10 cellular contexts compared by ENCODE assay signal in genomic region chr17:47686661-47687327, GRCh38. TPM values are rescaled to one million over a fixed set of nuclear protein-coding genes. Genes with fewer than 3 reads are reported as not detected.
DNase-seq lines count a peak whose midpoint lies in the region; TF ChIP-seq lines count a peak whose summit lies in the region.
"Had no signal": no experiment of that assay in that cellular context is flagged by ENCODE, and none has a peak within 500 bp of the region (broad histone marks: within the 10 kb centered on the region; RNA-seq: fewer than 3 reads in every experiment).

No MANE protein-coding gene starts in this region.

- H3K36me3 ChIP-seq in mammary epithelial cell (ENCODE audit: insufficient read depth, low read length) (peaks cover 23% of the 10 kb centered on the region), subcutaneous abdominal adipose tissue (ENCODE audit: control insufficient read depth in 5 of 5, insufficient read depth in 5 of 5, low read length in 5 of 5) (peaks cover 4 to 31% (median 12%) of the 10 kb centered on the region in 5 donors)

- H3K9me3 Mint-ChIP-seq in MCF 10A (ENCODE audit: unreplicated experiment) (no peaks in the 10 kb centered on the region), immature natural killer cell (no peaks in the 10 kb centered on the region)

- in situ Hi-C loops in mammary epithelial cell (cut with MboI; ENCODE audit: low sequenced_read_pairs in 2 of 2) (loop anchor here in 1 of 2 donors (25.0 kb wide), 1 partner anchor 99 kb away; no protein-coding TSS in a partner anchor), KBM-7 (cut with MboI; ENCODE audit: low pct_unique_long_range_greater_than_20kb, low sequenced_read_pairs) (no loop called here)

- H3K4me3 Mint-ChIP-seq in MCF 10A (ENCODE audit: unreplicated experiment), result no peak overlapping the region
- no peak overlapping the region for H3K4me3 Mint-ChIP-seq in immature natural killer cell

- no peak overlapping the region for H3K4me2 ChIP-seq in mammary epithelial cell (ENCODE audit: insufficient read depth, low read depth, low read length)

- H3K79me2 ChIP-seq in mammary epithelial cell (ENCODE audit: insufficient read depth, low read length), result peaks cover 1% of the 10 kb centered on the region

- H3K36me3 Mint-ChIP-seq in MCF 10A (ENCODE audit: insufficient read depth, unreplicated experiment) (peaks cover 43% of the 10 kb centered on the region), immature natural killer cell (peaks cover 15 to 28% (median 19%) of the 10 kb centered on the region in 3 donors)

- WGBS in mammary epithelial cell (ENCODE audit: low coverage, missing lambda C conversion rate), result 96% methylated on average over 7 of the region's 7 CpGs

- H3K9ac ChIP-seq in mammary epithelial cell (ENCODE audit: insufficient read depth, low read length), result no peak overlapping the region
- no peak overlapping the region for H3K9ac ChIP-seq in subcutaneous abdominal adipose tissue (ENCODE audit: low read length in 5 of 5)

- H3K27ac ChIP-seq in mammary epithelial cell (ENCODE audit: insufficient read depth, low read depth, low read length), result peak overlapping the region; percentile 3
- H3K27ac ChIP-seq in VCaP, result peak overlapping the region; percentile 1; the same call in 1 of the 2 replicates
- peak overlapping the region; percentile 65 for H3K27ac ChIP-seq in subcutaneous abdominal adipose tissue (ENCODE audit: low read depth, low read length)

- H2AFZ ChIP-seq in mammary epithelial cell (ENCODE audit: low read depth, low read length), result no peak overlapping the region

- H3K27me3 ChIP-seq in mammary epithelial cell (ENCODE audit: insufficient read depth, low read length), result no peaks in the 10 kb centered on the region
- no peaks in the 10 kb centered on the region for H3K27me3 ChIP-seq in subcutaneous abdominal adipose tissue (ENCODE audit: control insufficient read depth in 5 of 5, insufficient read depth in 4 of 5, low read length in 5 of 5)

- no peak for DNase-seq in mammary epithelial cell
- no peak for DNase-seq in MCF 10A (ENCODE audit: unreplicated experiment)
- no peak for DNase-seq in immature natural killer cell
- no peak for DNase-seq in central memory CD4-positive, alpha-beta T cell
- DNase-seq in KBM-7, result no peak
- no peak for DNase-seq in epidermal melanocyte (ENCODE audit: insufficient read length, low spot score)

- H3K27ac Mint-ChIP-seq in MCF 10A (ENCODE audit: low read depth, unreplicated experiment) (no peak overlapping the region), immature natural killer cell (peak overlapping the region in 4 of 6 donors; percentile 28 to 73 (median 68))

- no peaks in the 10 kb centered on the region for H3K9me3 ChIP-seq in mammary epithelial cell (replicated peaks; ENCODE audit: insufficient read depth, low read length)
- H3K9me3 ChIP-seq in subcutaneous abdominal adipose tissue (ENCODE audit: control insufficient read depth in 5 of 5, low read length in 5 of 5), result no peaks in the 10 kb centered on the region

- H3K4me1 Mint-ChIP-seq in MCF 10A (ENCODE audit: insufficient read depth, unreplicated experiment) (peaks cover 15% of the 10 kb centered on the region), immature natural killer cell (peaks cover under 1 to 2% of the 10 kb centered on the region in 2 donors)

- no TSS peak for BruUV-seq in mammary epithelial cell (replicated peaks; lab: Mats Ljungman, UMichigan)
- BruUV-seq in MCF 10A (replicated peaks; lab: Mats Ljungman, UMichigan), result no TSS peak

- no peaks in the 10 kb centered on the region for H3K4me1 ChIP-seq in mammary epithelial cell (ENCODE audit: insufficient read depth, low read length)
- H3K4me1 ChIP-seq in subcutaneous abdominal adipose tissue (ENCODE audit: control insufficient read depth in 5 of 5, insufficient read depth in 5 of 5, low read length in 5 of 5), result peaks cover 0 to 32% (median 17%) of the 10 kb centered on the region in 5 donors

- POLR2A ChIA-PET in MCF 10A (lab: Yijun Ruan, JAX), result interaction anchor here (0.6 to 1.4 kb wide), 4 partner anchors 10 to 83 kb away, joined by 3 to 4 read pairs (median 3); no protein-coding TSS in a partner anchor

- H3K4me3 ChIP-seq in mammary epithelial cell (replicated peaks in 1 of 3; ENCODE audit: insufficient read depth in 1 of 3, low read depth in 2 of 3, low read length in 3 of 3) (no peak overlapping the region), subcutaneous abdominal adipose tissue (ENCODE audit: low read depth in 1 of 5, low read length in 5 of 5) (no peak overlapping the region)

- intact Hi-C loops in mammary epithelial cell (cut with micrococcal nuclease) (no loop called here), MCF 10A (cut with micrococcal nuclease) (no loop called here)

- CTCF ChIA-PET in mammary epithelial cell (lab: Charles Lee; ENCODE audit: low non-redundant PET) (interaction anchor here (0.5 kb wide), 1 partner anchor 11 kb away, joined by 3 read pairs; no protein-coding TSS in a partner anchor), MCF 10A (lab: Yijun Ruan, JAX) (interaction anchor here (1.1 kb wide), 1 partner anchor 17 kb away, joined by 5 read pairs; no protein-coding TSS in a partner anchor)

- dilution Hi-C loops in mammary epithelial cell (cut with HindIII; ENCODE audit: low sequenced_read_pairs), result no loop called here

- no peak for TF ChIP-seq CTCF in mammary epithelial cell (conservative IDR thresholded peaks at IDR 0.05 in 1 of 2, IDR thresholded peaks at IDR 0.05 in 1 of 2; ENCODE audit: extremely low read depth in 1 of 2, insufficient read depth in 1 of 2, low read depth in 1 of 2, low read length in 2 of 2)
- TF ChIP-seq CTCF in MCF 10A (IDR thresholded peaks at IDR 0.05; ENCODE audit: unreplicated experiment), result no peak
- no peak for TF ChIP-seq CTCF in VCaP (conservative IDR thresholded peaks at IDR 0.05)

- no peaks in the 10 kb centered on the region for H4K20me1 ChIP-seq in mammary epithelial cell (ENCODE audit: insufficient read depth, low read length)

- H3K27me3 Mint-ChIP-seq in MCF 10A (ENCODE audit: insufficient read depth, unreplicated experiment), result peaks cover 5% of the 10 kb centered on the region
- peaks cover 0 to 2% (median 1%) of the 10 kb centered on the region in 3 donors for H3K27me3 Mint-ChIP-seq in immature natural killer cell (ENCODE audit: low read depth in 3 of 3)

RNA-seq across cellular contexts. Expression of gene TBKBP1, which starts 7.2 kb away (rescaled TPM):
- 1 to 10 TPM; 2.2 to 5.6 TPM for total RNA-seq in mammary epithelial cell
- polyA plus RNA-seq in mammary epithelial cell, result 2.4 TPM
- 2.1 TPM for polyA minus RNA-seq in mammary epithelial cell
- 0.40 and 1.5 TPM in 2 replicates for total RNA-seq in MCF 10A (2022)
- polyA plus RNA-seq in immature natural killer cell, result 1 to 10 TPM; 1.3 to 2.3 (median 2.2) TPM

RNA-seq across cellular contexts. Expression of gene KPNB1, which starts 37.1 kb away (rescaled TPM):
- total RNA-seq in mammary epithelial cell (100 to 1,000 TPM; 333 to 454 TPM), MCF 10A (2022) (522 and 609 TPM in 2 replicates)
- polyA plus RNA-seq in mammary epithelial cell (187 TPM), immature natural killer cell (10 to 100 TPM; 15.8 to 27.9 (median 17.3) TPM)
- polyA minus RNA-seq in mammary epithelial cell, result 664 TPM

RNA-seq across cellular contexts. Expression of gene TBX21, which starts 46.2 kb away (rescaled TPM):
- not detected for total RNA-seq in mammary epithelial cell
- not detected for polyA plus RNA-seq in mammary epithelial cell
- not detected for polyA minus RNA-seq in mammary epithelial cell
- not detected in 2 replicates for total RNA-seq in MCF 10A (2022)
- 100 to 1,000 TPM; 199 to 385 (median 225) TPM for polyA plus RNA-seq in immature natural killer cell
- total RNA-seq: epithelial cell of proximal tubule, myocyte had no signal

Comparison
In these comparisons a context has a peak if more than half of its experiments do, and no peak if none do; other contexts are left out.
1. H3K27ac ChIP-seq: peak in every context shown above with its lines; median percentile 65 in subcutaneous abdominal adipose tissue; 3 in mammary epithelial cell; 1 in VCaP.